In genomic region chr1:77768006-77768405, GRCh38 we compare ENCODE assay signal across 29 cellular contexts.
"Had no signal": no experiment of that assay in that cellular context is flagged by ENCODE, and none has a peak within 500 bp of the region (broad histone marks: within the 10 kb centered on the region; RNA-seq: fewer than 3 reads in every experiment).

No MANE protein-coding gene starts in this region.

- H3K27ac Mint-ChIP-seq: immature natural killer cell, memory B cell, natural killer cell, progenitor cell of endocrine pancreas had no signal

- H3K79me2 ChIP-seq: parathyroid adenoma had no signal

- FAIRE-seq: endothelial cell of umbilical vein, frontal cortex, urothelium cell line had no signal

- H3K4me3 Mint-ChIP-seq: immature natural killer cell, memory B cell, natural killer cell had no signal

- H3K4me2 ChIP-seq: smooth muscle cell had no signal

- H3K4me1 ChIP-seq: esophagus squamous epithelium, lower lobe of right lung, parathyroid adenoma, tibial nerve, upper lobe of left lung had no signal

- DNase-seq: dermis blood vessel endothelial cell; effector memory CD4-positive, alpha-beta T cell; erythroblast; esophagus squamous epithelium; hypothalamus; immature natural killer cell; islet precursor cell; kidney glomerular epithelial cell; left ventricle myocardium superior; lower lobe of right lung; natural killer cell; stimulated activated CD4-positive, alpha-beta T cell treated with anti-CD3 and anti-CD28 coated beads, Interleukin-12 subunit alpha, Interleukin-12 subunit beta, amount 100 ng/mL, for 4 hours; stimulated activated CD4-positive, alpha-beta T cell treated with anti-CD3 and anti-CD28 coated beads, Interleukin-1b, Interleukin-23, amount 100 ng/mL, for 48 hours; stimulated activated CD4-positive, alpha-beta T cell treated with anti-CD3 and anti-CD28 coated beads, Interleukin-4, amount 100 ng/mL, for 1 hour; stimulated activated CD8-positive, alpha-beta memory T cell treated with anti-CD3 and anti-CD28 coated beads, Interleukin-4, amount 100 ng/mL, for 48 hours; stimulated activated naive CD4-positive, alpha-beta T cell; substantia nigra; upper lobe of left lung had no signal

- H3K36me3 ChIP-seq: esophagus squamous epithelium, lower lobe of right lung, thoracic aorta, tibial nerve, upper lobe of left lung had no signal

- H3K36me3 Mint-ChIP-seq: immature natural killer cell, memory B cell, natural killer cell had no signal

- H2AFZ ChIP-seq: parathyroid adenoma had no signal

- ATAC-seq: left ventricle myocardium superior, lower lobe of right lung, natural killer cell, sciatic nerve had no signal

- H3K27me3 ChIP-seq: esophagus squamous epithelium, tibial nerve, upper lobe of left lung had no signal

- H3K27ac ChIP-seq: coronary artery, esophagus squamous epithelium, lower lobe of right lung, parathyroid adenoma, thoracic aorta, tibial nerve, upper lobe of left lung had no signal

- H3K27me3 Mint-ChIP-seq: progenitor cell of endocrine pancreas had no signal

- H3K9ac ChIP-seq: parathyroid adenoma had no signal

- H3K9me3 ChIP-seq: esophagus squamous epithelium, lower lobe of right lung, thoracic aorta, tibial nerve, upper lobe of left lung had no signal

- H3K4me3 ChIP-seq: coronary artery, esophagus squamous epithelium, lower lobe of right lung, smooth muscle cell, thoracic aorta, tibial nerve, upper lobe of left lung had no signal

- H3K4me1 Mint-ChIP-seq: immature natural killer cell, natural killer cell had no signal

- H3K9me3 Mint-ChIP-seq: immature natural killer cell, memory B cell, natural killer cell had no signal
